ENCODE assay signal across 22 cellular contexts in the genomic region with DNA sequence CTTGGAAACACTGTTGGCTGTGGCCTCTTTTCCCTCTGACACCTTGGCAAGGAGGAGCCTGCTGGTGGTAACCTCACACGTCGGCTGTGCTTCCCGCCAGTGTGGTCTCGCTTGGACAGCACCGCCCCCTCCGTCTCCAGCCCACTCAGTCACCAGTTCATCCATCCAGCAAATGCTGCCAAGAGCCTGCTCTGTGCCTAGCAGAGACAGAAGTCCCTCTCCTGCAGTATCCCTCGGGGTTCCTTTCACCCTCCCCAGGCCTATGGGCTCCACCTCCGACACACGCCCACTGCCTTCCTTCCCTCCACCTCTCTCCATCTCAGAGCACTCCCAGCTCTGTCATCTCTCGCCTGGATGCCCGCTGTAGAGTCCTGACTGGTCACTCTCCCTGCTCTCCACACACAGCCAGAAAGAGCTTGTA. TPM values are rescaled to one million over a fixed set of nuclear protein-coding genes. Genes with fewer than 3 reads are reported as not detected.
DNase-seq lines count a peak whose midpoint lies in the region; ATAC-seq, FAIRE-seq and TF ChIP-seq lines count a peak whose summit lies in the region.
"Had no signal": no experiment of that assay in that cellular context is flagged by ENCODE, and none has a peak within 500 bp of the region (broad histone marks: within the 10 kb centered on the region; RNA-seq: fewer than 3 reads in every experiment).

No MANE protein-coding gene starts in this region.

- peaks cover 13% of the 10 kb centered on the region for H3K36me3 ChIP-seq in BE2C
- H3K36me3 ChIP-seq in astrocyte (ENCODE audit: insufficient read depth, low read length), result no peaks in the 10 kb centered on the region
- no peaks in the 10 kb centered on the region for H3K36me3 ChIP-seq in lower lobe of right lung
- H3K36me3 ChIP-seq: right lobe of liver, stomach, vagina had no signal

- no peak overlapping the region for H3K4me3 ChIP-seq in BE2C (ENCODE audit: low read depth, low read length)
- no peak overlapping the region for H3K4me3 ChIP-seq in astrocyte (ENCODE audit: insufficient read depth, low read depth, low read length)
- no peak overlapping the region for H3K4me3 ChIP-seq in lower lobe of right lung
- H3K4me3 ChIP-seq: hepatocyte, right lobe of liver, stomach, vagina had no signal

- TF ChIP-seq CTCF in BE2C (IDR thresholded peaks at IDR 0.05; ENCODE audit: low read depth, low read length), result no peak
- no peak for TF ChIP-seq CTCF in astrocyte (IDR thresholded peaks at IDR 0.05; ENCODE audit: insufficient read depth, low read depth, low read length)
- no peak for TF ChIP-seq CTCF in lower lobe of right lung (IDR thresholded peaks at IDR 0.05)

- no peak overlapping the region for H3K9ac ChIP-seq in astrocyte (ENCODE audit: low read length)

- intact Hi-C loops in lower lobe of right lung (cut with DNase I), result no loop called here

- H4K20me1 ChIP-seq in astrocyte (ENCODE audit: insufficient read depth, low read length), result no peaks in the 10 kb centered on the region

- no peaks in the 10 kb centered on the region; the same call in 1 of the 2 replicates for H3K9me3 ChIP-seq in BE2C
- H3K9me3 ChIP-seq in astrocyte (ENCODE audit: insufficient read depth, low read depth, low read length), result no peaks in the 10 kb centered on the region
- no peaks in the 10 kb centered on the region for H3K9me3 ChIP-seq in lower lobe of right lung
- H3K9me3 ChIP-seq: right lobe of liver, stomach, vagina had no signal

- no peak overlapping the region for H3K27ac ChIP-seq in astrocyte (ENCODE audit: low read depth, low read length)
- no peak overlapping the region for H3K27ac ChIP-seq in lower lobe of right lung
- H3K27ac ChIP-seq: hepatocyte, right lobe of liver, stomach, vagina had no signal

- H3K4me1 Mint-ChIP-seq in astrocyte (ENCODE audit: low read depth, unreplicated experiment), result no peaks in the 10 kb centered on the region

- no peak overlapping the region for H3K4me2 ChIP-seq in astrocyte (ENCODE audit: low read length)
- H3K4me2 ChIP-seq: hepatocyte had no signal

- peak; percentile 76 for DNase-seq in BE2C
- DNase-seq in GM04504 (ENCODE audit: low read depth), result peak; percentile 18
- no peak for DNase-seq in astrocyte (ENCODE audit: low read depth)
- no peak for DNase-seq in lower lobe of right lung
- no peak for DNase-seq in NK-92 treated with Interleukin-12 subunit alpha and Interleukin-12 subunit beta, amount 100 ng/mL, for 24 hours (lab: John Stamatoyannopoulos, UW)
- DNase-seq in SW480 (ENCODE audit: low spot score), result no peak
- DNase-seq: activated CD4-positive, alpha-beta T cell treated with anti-CD3 and anti-CD28 coated beads, Interleukin-2, amount 10 ng/mL, durations not matched to agents 24 days and 14 days; activated CD8-positive, alpha-beta memory T cell treated with anti-CD3 and anti-CD28 coated beads, Interleukin-2, amount 50 U/mL, for 48 hours; activated gamma-delta T cell treated with Interleukin-2 at 50 U/mL for 16 hours; effector memory CD8-positive, alpha-beta T cell; NCI-H1694; right lobe of liver; stomach had no signal

- H3K36me3 Mint-ChIP-seq in astrocyte (ENCODE audit: low read depth, unreplicated experiment), result peaks cover under 1% of the 10 kb centered on the region

- peaks cover 38% of the 10 kb centered on the region for H3K4me1 ChIP-seq in BE2C
- peaks cover 4% of the 10 kb centered on the region for H3K4me1 ChIP-seq in astrocyte (ENCODE audit: insufficient read depth, low read length)
- H3K4me1 ChIP-seq in lower lobe of right lung, result no peaks in the 10 kb centered on the region
- H3K4me1 ChIP-seq: right lobe of liver, vagina had no signal

- no peaks in the 10 kb centered on the region for H3K79me2 ChIP-seq in astrocyte (ENCODE audit: insufficient read depth, low read length)
- H3K79me2 ChIP-seq: hepatocyte had no signal

- ATAC-seq in lower lobe of right lung (peak; percentile 5 to 18), HG02973 (IDR thresholded peaks at IDR 0.05; ENCODE audit: unreplicated experiment) (no peak), HG02571 (IDR thresholded peaks at IDR 0.05; ENCODE audit: unreplicated experiment) (no peak)
- ATAC-seq: effector memory CD8-positive, alpha-beta T cell; HCT116 had no signal

- H3K27me3 Mint-ChIP-seq in astrocyte (ENCODE audit: low read depth, unreplicated experiment), result peaks cover 38% of the 10 kb centered on the region

- no peak overlapping the region for H3K27ac Mint-ChIP-seq in astrocyte (ENCODE audit: unreplicated experiment)
- H3K27ac Mint-ChIP-seq: activated CD4-positive, alpha-beta T cell treated with anti-CD3 and anti-CD28 coated beads, Interleukin-2, amount 10 ng/mL, durations not matched to agents 24 days and 14 days; effector memory CD8-positive, alpha-beta T cell had no signal

- FAIRE-seq in astrocyte (lab: Jason Lieb, UNC), result no peak
- FAIRE-seq: D721Med had no signal

- peak overlapping the region; percentile 34 for H2AFZ ChIP-seq in astrocyte (ENCODE audit: low read depth, low read length)
- H2AFZ ChIP-seq: hepatocyte had no signal

- no peaks in the 10 kb centered on the region for H3K27me3 ChIP-seq in BE2C
- H3K27me3 ChIP-seq in astrocyte (ENCODE audit: insufficient read depth, low read length), result peaks cover 7% of the 10 kb centered on the region
- peaks cover 8% of the 10 kb centered on the region for H3K27me3 ChIP-seq in lower lobe of right lung (ENCODE audit: low read depth)
- H3K27me3 ChIP-seq: hepatocyte, right lobe of liver, vagina had no signal

- H3K4me3 Mint-ChIP-seq in astrocyte (ENCODE audit: unreplicated experiment), result no peak overlapping the region
- H3K4me3 Mint-ChIP-seq: activated CD4-positive, alpha-beta T cell treated with anti-CD3 and anti-CD28 coated beads, Interleukin-2, amount 10 ng/mL, durations not matched to agents 24 days and 14 days; effector memory CD8-positive, alpha-beta T cell had no signal

- H3K9me3 Mint-ChIP-seq in astrocyte (ENCODE audit: unreplicated experiment), result peaks cover 1% of the 10 kb centered on the region
- H3K9me3 Mint-ChIP-seq: activated CD4-positive, alpha-beta T cell treated with anti-CD3 and anti-CD28 coated beads, Interleukin-2, amount 10 ng/mL, durations not matched to agents 24 days and 14 days; effector memory CD8-positive, alpha-beta T cell had no signal

RNA-seq across cellular contexts. Expression of gene CACNG4, which starts 12.3 kb away (rescaled TPM):
- 16.0 TPM for polyA plus RNA-seq in BE2C (2012; ENCODE audit: insufficient read depth, insufficient read length, low read depth)
- total RNA-seq in astrocyte, result 1.3 and 5.8 TPM in 2 replicates
- total RNA-seq in lower lobe of right lung, result 5.1 TPM
- total RNA-seq: activated CD4-positive, alpha-beta T cell treated with anti-CD3 and anti-CD28 coated beads, Interleukin-2, amount 10 ng/mL, durations not matched to agents 24 days and 14 days; fibroblast of lung; mucosa of gallbladder; right lobe of liver; SK-MEL-5 had no signal
- polyA plus RNA-seq: fibroblast of lung had no signal

Comparison
In these comparisons a context has a peak if more than half of its experiments do, and no peak if none do; other contexts are left out.
1. DNase-seq: peak in BE2C (single experiment) and GM04504 (single experiment); none in astrocyte (single experiment), lower lobe of right lung (single experiment), NK-92 treated with Interleukin-12 subunit alpha and Interleukin-12 subunit beta, amount 100 ng/mL, for 24 hours (single experiment) and SW480 (single experiment).
2. ATAC-seq: peak in lower lobe of right lung (2 of 2); none in HG02973 (single experiment) and HG02571 (single experiment).